ENCODE assay signal across 8 cellular contexts in the genomic region with DNA sequence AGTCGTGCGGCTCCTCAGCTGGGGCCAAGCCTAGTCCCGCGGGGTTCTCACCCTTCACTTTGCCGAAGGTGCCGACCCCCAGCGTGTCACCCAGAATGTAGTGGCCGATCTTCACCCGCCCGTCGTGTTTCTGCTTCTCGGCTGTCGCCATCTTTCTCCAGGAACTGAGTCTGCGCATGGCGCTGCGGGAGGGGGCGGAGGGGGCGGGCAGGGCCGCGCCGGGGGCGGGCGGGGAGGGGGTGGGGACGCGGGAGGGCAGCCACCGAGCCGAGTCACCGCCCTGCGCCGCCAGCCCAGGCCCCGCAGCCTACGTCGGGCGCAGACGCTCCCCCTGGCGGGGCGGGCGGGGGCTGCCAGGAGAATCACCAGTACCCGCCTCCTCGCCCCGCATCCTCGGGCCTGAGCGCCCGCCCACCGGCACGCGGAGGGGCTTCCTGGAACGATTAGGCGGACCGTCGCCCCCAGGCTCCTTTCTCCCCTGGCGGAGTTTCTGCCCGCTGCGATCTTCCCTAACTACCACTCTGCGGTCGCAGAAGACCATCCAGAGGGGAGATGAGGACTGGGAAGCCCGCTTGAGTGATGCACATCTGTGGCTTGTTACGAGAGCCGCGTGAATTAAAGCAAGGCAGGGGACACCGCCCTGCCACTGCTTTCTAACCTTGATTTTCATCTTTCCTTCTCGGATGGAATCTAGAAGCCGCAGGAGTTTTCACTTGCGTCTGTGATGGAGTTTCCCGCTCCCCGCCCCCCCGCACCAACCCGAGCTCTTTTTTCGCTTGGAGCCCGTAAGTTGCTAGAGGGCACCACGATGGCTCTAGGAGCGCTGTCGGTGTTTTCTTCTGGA. TPM values are rescaled to one million over a fixed set of nuclear protein-coding genes. Genes with fewer than 3 reads are reported as not detected.
DNase-seq lines count a peak whose midpoint lies in the region; ATAC-seq and TF ChIP-seq lines count a peak whose summit lies in the region.

Gene PRKAA1, minus strand, starts transcription at position 363 of the 844 bp plus-strand sequence. Its CDS starts 185 bp downstream, at position 178.

- TF ChIP-seq CTCF in activated B cell treated with CpG ODN at 0.5 μM for 24 hours (IDR thresholded peaks at IDR 0.05) (no peak), cardiac fibroblast (IDR thresholded peaks at IDR 0.05; ENCODE audit: low read depth, low read length) (peak; percentile 47)

- H3K36me3 Mint-ChIP-seq in activated B cell treated with CpG ODN at 0.5 μM for 24 hours (ENCODE audit: low read depth), result peaks cover 16% of the 10 kb centered on the region

- H3K4me1 Mint-ChIP-seq in activated B cell treated with CpG ODN at 0.5 μM for 24 hours, result peaks cover 41% of the 10 kb centered on the region

- ATAC-seq in GM19035 (IDR thresholded peaks at IDR 0.05; ENCODE audit: unreplicated experiment) (peak; percentile 96), HG03342 (IDR thresholded peaks at IDR 0.05; ENCODE audit: unreplicated experiment) (peak; percentile 97), activated B cell treated with CpG ODN at 0.5 μM for 24 hours (ENCODE audit: low read depth) (peak; percentile 96)

- POLR2A ChIA-PET in activated B cell treated with CpG ODN at 0.5 μM for 24 hours (lab: Charles Lee), result interaction anchor here (0.6 to 1.6 kb wide), 10 partner anchors 10 to 1103 kb away, joined by 3 to 7 read pairs (median 4); partner anchors contain the start of gene CARD6

- CTCF ChIA-PET in activated B cell treated with CpG ODN at 0.5 μM for 24 hours (lab: Charles Lee), result interaction anchor here (0.5 to 1.1 kb wide), 2 partner anchors 35 to 317 kb away, joined by 4 read pairs; no protein-coding TSS in a partner anchor

- no peaks in the 10 kb centered on the region for H3K27me3 Mint-ChIP-seq in activated B cell treated with CpG ODN at 0.5 μM for 24 hours

- H3K27ac Mint-ChIP-seq in activated B cell treated with CpG ODN at 0.5 μM for 24 hours, result peak within 1 kb of the TSS; percentile 93

- intact Hi-C loops in activated B cell treated with CpG ODN at 0.5 μM for 24 hours (cut with micrococcal nuclease), result loop anchor here (1.0 kb wide), 3 partner anchors 37 to 1725 kb away; partner anchors contain the start of genes RPL37 and TTC33

- DNase-seq in AG20443 (ENCODE audit: low spot score) (peak; percentile 99), NCI-H345 (lab: John Stamatoyannopoulos, UW) (peak; percentile 90), activated B cell treated with CpG ODN at 0.5 μM for 24 hours (peak; percentile 93), cardiac fibroblast (ENCODE audit: low read depth in 2 of 2) (peak; percentile 84 to 92), inferior parietal cortex (ENCODE audit: extremely low spot score) (peak; percentile 81)
- DNase-seq in stimulated activated CD4-positive, alpha-beta T cell treated with anti-CD3 and anti-CD28 coated beads, Interleukin-12 subunit alpha, Interleukin-12 subunit beta, amount 100 ng/mL, for 24 hours (ENCODE audit: low read depth in 2 of 2), result peak; percentile 75 to 80

- H3K4me3 Mint-ChIP-seq in activated B cell treated with CpG ODN at 0.5 μM for 24 hours, result peak within 1 kb of the TSS; percentile 91

- H3K4me3 ChIP-seq in cardiac fibroblast (replicated peaks in 1 of 2; ENCODE audit: low read depth in 2 of 2, low read length in 2 of 2), result peak within 1 kb of the TSS; percentile 74 to 90

- H3K9me3 Mint-ChIP-seq in activated B cell treated with CpG ODN at 0.5 μM for 24 hours, result no peaks in the 10 kb centered on the region

RNA-seq across cellular contexts. Expression of gene PRKAA1, which starts in this region (rescaled TPM):
- 61.9 and 69.4 TPM in 2 replicates for total RNA-seq in activated B cell treated with CpG ODN at 0.5 μM for 24 hours

Comparison
In these comparisons a context has a peak if more than half of its experiments do, and no peak if none do; other contexts are left out.
1. Peak in every context shown above with its lines: DNase-seq, ATAC-seq and H3K4me3 ChIP-seq.